In the genomic region with DNA sequence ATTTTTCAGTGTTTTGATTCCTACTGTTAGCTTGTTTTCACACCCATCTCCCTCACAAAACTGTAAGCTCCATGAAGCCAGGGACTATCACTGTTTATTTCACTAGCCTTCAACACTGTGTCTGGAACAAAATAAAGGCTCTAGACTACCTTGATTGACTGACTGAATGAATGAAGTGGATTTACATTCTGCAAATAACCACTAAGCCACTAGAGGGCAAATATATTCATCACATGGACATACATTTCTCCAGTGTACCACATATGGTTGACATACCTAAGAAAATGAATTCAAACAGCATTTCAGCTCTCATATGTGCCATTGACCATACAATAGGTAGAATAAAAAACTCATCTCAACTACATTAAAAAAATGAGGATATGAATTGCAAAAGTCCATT, we compare ENCODE assay signal across 2 cellular contexts.
TF ChIP-seq lines count a peak whose summit lies in the region.

No MANE protein-coding gene starts in this region.

TF ChIP-seq in IMR-90, 13 proteins besides CTCF, POLR2A, EP300 and RAD21 (continued from another document):
- TF ChIP-seq, protein P1, sequence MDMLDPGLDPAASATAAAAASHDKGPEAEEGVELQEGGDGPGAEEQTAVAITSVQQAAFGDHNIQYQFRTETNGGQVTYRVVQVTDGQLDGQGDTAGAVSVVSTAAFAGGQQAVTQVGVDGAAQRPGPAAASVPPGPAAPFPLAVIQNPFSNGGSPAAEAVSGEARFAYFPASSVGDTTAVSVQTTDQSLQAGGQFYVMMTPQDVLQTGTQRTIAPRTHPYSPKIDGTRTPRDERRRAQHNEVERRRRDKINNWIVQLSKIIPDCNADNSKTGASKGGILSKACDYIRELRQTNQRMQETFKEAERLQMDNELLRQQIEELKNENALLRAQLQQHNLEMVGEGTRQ (IDR thresholded peaks at IDR 0.05; ENCODE audit: low read depth, low read length): no peak
- TF ChIP-seq MAFK (IDR thresholded peaks at IDR 0.05; ENCODE audit: low read depth, low read length) (no peak), RFX5 (IDR thresholded peaks at IDR 0.05; ENCODE audit: low read depth, low read length) (no peak), CHD1 (IDR thresholded peaks at IDR 0.05; ENCODE audit: low read depth, low read length) (no peak), RCOR1 (IDR thresholded peaks at IDR 0.05; ENCODE audit: insufficient replicate concordance, low read length) (no peak)
- TF ChIP-seq, protein P2, sequence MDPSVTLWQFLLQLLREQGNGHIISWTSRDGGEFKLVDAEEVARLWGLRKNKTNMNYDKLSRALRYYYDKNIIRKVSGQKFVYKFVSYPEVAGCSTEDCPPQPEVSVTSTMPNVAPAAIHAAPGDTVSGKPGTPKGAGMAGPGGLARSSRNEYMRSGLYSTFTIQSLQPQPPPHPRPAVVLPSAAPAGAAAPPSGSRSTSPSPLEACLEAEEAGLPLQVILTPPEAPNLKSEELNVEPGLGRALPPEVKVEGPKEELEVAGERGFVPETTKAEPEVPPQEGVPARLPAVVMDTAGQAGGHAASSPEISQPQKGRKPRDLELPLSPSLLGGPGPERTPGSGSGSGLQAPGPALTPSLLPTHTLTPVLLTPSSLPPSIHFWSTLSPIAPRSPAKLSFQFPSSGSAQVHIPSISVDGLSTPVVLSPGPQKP (IDR thresholded peaks at IDR 0.05; ENCODE audit: borderline replicate concordance, low read depth, low read length): no peak

TF ChIP-seq in neural cell, 6 proteins besides CTCF, POLR2A, EP300 and RAD21:
- TF ChIP-seq, protein P3, sequence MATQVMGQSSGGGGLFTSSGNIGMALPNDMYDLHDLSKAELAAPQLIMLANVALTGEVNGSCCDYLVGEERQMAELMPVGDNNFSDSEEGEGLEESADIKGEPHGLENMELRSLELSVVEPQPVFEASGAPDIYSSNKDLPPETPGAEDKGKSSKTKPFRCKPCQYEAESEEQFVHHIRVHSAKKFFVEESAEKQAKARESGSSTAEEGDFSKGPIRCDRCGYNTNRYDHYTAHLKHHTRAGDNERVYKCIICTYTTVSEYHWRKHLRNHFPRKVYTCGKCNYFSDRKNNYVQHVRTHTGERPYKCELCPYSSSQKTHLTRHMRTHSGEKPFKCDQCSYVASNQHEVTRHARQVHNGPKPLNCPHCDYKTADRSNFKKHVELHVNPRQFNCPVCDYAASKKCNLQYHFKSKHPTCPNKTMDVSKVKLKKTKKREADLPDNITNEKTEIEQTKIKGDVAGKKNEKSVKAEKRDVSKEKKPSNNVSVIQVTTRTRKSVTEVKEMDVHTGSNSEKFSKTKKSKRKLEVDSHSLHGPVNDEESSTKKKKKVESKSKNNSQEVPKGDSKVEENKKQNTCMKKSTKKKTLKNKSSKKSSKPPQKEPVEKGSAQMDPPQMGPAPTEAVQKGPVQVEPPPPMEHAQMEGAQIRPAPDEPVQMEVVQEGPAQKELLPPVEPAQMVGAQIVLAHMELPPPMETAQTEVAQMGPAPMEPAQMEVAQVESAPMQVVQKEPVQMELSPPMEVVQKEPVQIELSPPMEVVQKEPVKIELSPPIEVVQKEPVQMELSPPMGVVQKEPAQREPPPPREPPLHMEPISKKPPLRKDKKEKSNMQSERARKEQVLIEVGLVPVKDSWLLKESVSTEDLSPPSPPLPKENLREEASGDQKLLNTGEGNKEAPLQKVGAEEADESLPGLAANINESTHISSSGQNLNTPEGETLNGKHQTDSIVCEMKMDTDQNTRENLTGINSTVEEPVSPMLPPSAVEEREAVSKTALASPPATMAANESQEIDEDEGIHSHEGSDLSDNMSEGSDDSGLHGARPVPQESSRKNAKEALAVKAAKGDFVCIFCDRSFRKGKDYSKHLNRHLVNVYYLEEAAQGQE (IDR thresholded peaks at IDR 0.05; ENCODE audit: borderline replicate concordance): no peak
- no peak for TF ChIP-seq TAF1 (IDR thresholded peaks at IDR 0.05; ENCODE audit: low read depth)
- no peak for TF ChIP-seq SMC3 (conservative IDR thresholded peaks at IDR 0.05; ENCODE audit: poor library complexity)
- no peak for TF ChIP-seq POLR2AphosphoS5 (IDR thresholded peaks at IDR 0.05)
- TF ChIP-seq MXI1 (conservative IDR thresholded peaks at IDR 0.05; ENCODE audit: poor library complexity, severe bottlenecking): no peak
- TF ChIP-seq EZH2 (IDR thresholded peaks at IDR 0.05; ENCODE audit: borderline replicate concordance, insufficient read depth, low read length, poor library complexity, severe bottlenecking): no peak
